Comparison of ENCODE assay signal across 10 cellular contexts in genomic region chr7:137081694-137082093, GRCh38.
DNase-seq lines count a peak whose midpoint lies in the region; ATAC-seq, FAIRE-seq and TF ChIP-seq lines count a peak whose summit lies in the region.
"Had no signal": no experiment of that assay in that cellular context is flagged by ENCODE, and none has a peak within 500 bp of the region (broad histone marks: within the 10 kb centered on the region; RNA-seq: fewer than 3 reads in every experiment).

No MANE protein-coding gene starts in this region.

- dilution Hi-C loops in mammary epithelial cell (cut with HindIII; ENCODE audit: low sequenced_read_pairs): no loop called here

- H3K9me3 ChIP-seq in mammary epithelial cell (replicated peaks; ENCODE audit: insufficient read depth, low read length) (no peaks in the 10 kb centered on the region), kidney (ENCODE audit: control insufficient read depth in 1 of 2, low read length in 2 of 2) (no peaks in the 10 kb centered on the region), thyroid gland (no peaks in the 10 kb centered on the region)

- DNase-seq in HFF-Myc (ENCODE audit: extremely low read depth, low read depth): peak; percentile 84
- peak; percentile 55 for DNase-seq in mammary epithelial cell
- DNase-seq in kidney: peak; percentile 46
- DNase-seq in thyroid gland: peak; percentile 12 to 13
- DNase-seq in nephron progenitor cell: no peak
- DNase-seq in stimulated activated effector memory CD8-positive, alpha-beta T cell treated with anti-CD3 and anti-CD28 coated beads, Interleukin-12 subunit alpha, Interleukin-12 subunit beta, amount 100 ng/mL, for 72 hours (ENCODE audit: low spot score in 2 of 2): no peak
- DNase-seq in GM19238 (ENCODE audit: insufficient read length, low spot score): no peak
- DNase-seq: NCI-H526 had no signal

- no peaks in the 10 kb centered on the region for H3K4me1 Mint-ChIP-seq in nephron progenitor cell
- H3K4me1 Mint-ChIP-seq in stimulated activated effector memory CD8-positive, alpha-beta T cell treated with anti-CD3 and anti-CD28 coated beads, Interleukin-12 subunit alpha, Interleukin-12 subunit beta, amount 100 ng/mL, for 72 hours: no peaks in the 10 kb centered on the region

- no peaks in the 10 kb centered on the region for H3K9me3 Mint-ChIP-seq in nephron progenitor cell
- peaks cover 16% of the 10 kb centered on the region for H3K9me3 Mint-ChIP-seq in stimulated activated effector memory CD8-positive, alpha-beta T cell treated with anti-CD3 and anti-CD28 coated beads, Interleukin-12 subunit alpha, Interleukin-12 subunit beta, amount 100 ng/mL, for 72 hours

- H4K20me1 ChIP-seq in mammary epithelial cell (ENCODE audit: insufficient read depth, low read length): no peaks in the 10 kb centered on the region

- TF ChIP-seq CTCF in HFF-Myc (IDR thresholded peaks at IDR 0.05; ENCODE audit: low read depth, low read length, missing control alignments) (no peak), mammary epithelial cell (conservative IDR thresholded peaks at IDR 0.05 in 1 of 2, IDR thresholded peaks at IDR 0.05 in 1 of 2; ENCODE audit: extremely low read depth in 1 of 2, insufficient read depth in 1 of 2, low read depth in 1 of 2, low read length in 2 of 2) (no peak), kidney (IDR thresholded peaks at IDR 0.05; ENCODE audit: borderline replicate concordance, extremely low read depth, insufficient read depth) (no peak), thyroid gland (IDR thresholded peaks at IDR 0.05) (no peak), nephron progenitor cell (IDR thresholded peaks at IDR 0.05) (no peak)

- no peak for FAIRE-seq in kidney (lab: Jason Lieb, UNC)
- FAIRE-seq: K562 had no signal

- no peaks in the 10 kb centered on the region for H3K27me3 ChIP-seq in mammary epithelial cell (ENCODE audit: insufficient read depth, low read length)
- H3K27me3 ChIP-seq in thyroid gland: no peaks in the 10 kb centered on the region

- no peak overlapping the region for H3K4me3 Mint-ChIP-seq in nephron progenitor cell
- H3K4me3 Mint-ChIP-seq in stimulated activated effector memory CD8-positive, alpha-beta T cell treated with anti-CD3 and anti-CD28 coated beads, Interleukin-12 subunit alpha, Interleukin-12 subunit beta, amount 100 ng/mL, for 72 hours: no peak overlapping the region

- H3K4me1 ChIP-seq in mammary epithelial cell (ENCODE audit: insufficient read depth, low read length): peaks cover 9% of the 10 kb centered on the region
- H3K4me1 ChIP-seq in kidney (ENCODE audit: control insufficient read depth in 1 of 2, insufficient read depth in 1 of 2, low read depth in 1 of 2, low read length in 2 of 2): no peaks in the 10 kb centered on the region
- H3K4me1 ChIP-seq in thyroid gland: no peaks in the 10 kb centered on the region

- ATAC-seq in stimulated activated effector memory CD8-positive, alpha-beta T cell treated with anti-CD3 and anti-CD28 coated beads, Interleukin-12 subunit alpha, Interleukin-12 subunit beta, amount 100 ng/mL, for 72 hours: no peak
- ATAC-seq: K562 had no signal

- no peak overlapping the region for H3K9ac ChIP-seq in mammary epithelial cell (ENCODE audit: insufficient read depth, low read length)
- no peak overlapping the region for H3K9ac ChIP-seq in kidney (ENCODE audit: low read length in 2 of 2)

- H3K36me3 ChIP-seq in mammary epithelial cell (ENCODE audit: insufficient read depth, low read length): no peaks in the 10 kb centered on the region
- no peaks in the 10 kb centered on the region for H3K36me3 ChIP-seq in kidney (ENCODE audit: control insufficient read depth in 1 of 2, insufficient read depth in 2 of 2, low read length in 2 of 2)
- H3K36me3 ChIP-seq in thyroid gland: no peaks in the 10 kb centered on the region

- H3K36me3 Mint-ChIP-seq in nephron progenitor cell (ENCODE audit: low read depth): no peaks in the 10 kb centered on the region
- H3K36me3 Mint-ChIP-seq in stimulated activated effector memory CD8-positive, alpha-beta T cell treated with anti-CD3 and anti-CD28 coated beads, Interleukin-12 subunit alpha, Interleukin-12 subunit beta, amount 100 ng/mL, for 72 hours: no peaks in the 10 kb centered on the region

- no peaks in the 10 kb centered on the region for H3K79me2 ChIP-seq in mammary epithelial cell (ENCODE audit: insufficient read depth, low read length)

- in situ Hi-C loops in mammary epithelial cell (cut with MboI; ENCODE audit: low sequenced_read_pairs in 2 of 2): no loop called here

- H3K27ac ChIP-seq in mammary epithelial cell (ENCODE audit: insufficient read depth, low read depth, low read length) (no peak overlapping the region), kidney (ENCODE audit: low read depth in 2 of 2, low read length in 2 of 2) (no peak overlapping the region), thyroid gland (no peak overlapping the region)
- H3K27ac ChIP-seq: epithelial cell of prostate had no signal

- CTCF ChIA-PET in mammary epithelial cell (lab: Charles Lee; ENCODE audit: low non-redundant PET): interaction anchor here (0.6 kb wide), 1 partner anchor 1021 kb away, joined by 3 read pairs; no protein-coding TSS in a partner anchor

- 0% methylated on average over 1 of the region's 1 CpG for WGBS in mammary epithelial cell (ENCODE audit: low coverage, missing lambda C conversion rate)
- WGBS in thyroid gland, 2 donors: 30 to 41% methylated on average over 1 of the region's 1 CpG

- BruUV-seq in mammary epithelial cell (replicated peaks; lab: Mats Ljungman, UMichigan): no TSS peak

- no peak overlapping the region for H2AFZ ChIP-seq in mammary epithelial cell (ENCODE audit: low read depth, low read length)

- H3K4me3 ChIP-seq in HFF-Myc (replicated peaks; ENCODE audit: low read depth, low read length) (no peak overlapping the region), mammary epithelial cell (replicated peaks in 1 of 3; ENCODE audit: insufficient read depth in 1 of 3, low read depth in 2 of 3, low read length in 3 of 3) (no peak overlapping the region), kidney (ENCODE audit: low read length in 2 of 2) (no peak overlapping the region), thyroid gland (replicated peaks in 1 of 3) (no peak overlapping the region)
- H3K4me3 ChIP-seq: K562 had no signal

- intact Hi-C loops in mammary epithelial cell (cut with micrococcal nuclease) (no loop called here), kidney (cut with DNase I) (no loop called here), thyroid gland (cut with DNase I) (no loop called here)

- no peaks in the 10 kb centered on the region for H3K27me3 Mint-ChIP-seq in nephron progenitor cell (ENCODE audit: low read depth, poor library complexity)

- no peak for TF ChIP-seq POLR2A in thyroid gland (IDR thresholded peaks at IDR 0.05)

- no peak overlapping the region for H3K4me2 ChIP-seq in mammary epithelial cell (ENCODE audit: insufficient read depth, low read depth, low read length)

- no peak overlapping the region for H3K27ac Mint-ChIP-seq in nephron progenitor cell
- H3K27ac Mint-ChIP-seq in stimulated activated effector memory CD8-positive, alpha-beta T cell treated with anti-CD3 and anti-CD28 coated beads, Interleukin-12 subunit alpha, Interleukin-12 subunit beta, amount 100 ng/mL, for 72 hours: no peak overlapping the region

Comparison
In these comparisons a context has a peak if more than half of its experiments do, and no peak if none do; other contexts are left out.
1. DNase-seq: peak in HFF-Myc (single experiment), mammary epithelial cell (single experiment), kidney (single experiment) and thyroid gland (2 of 2); none in nephron progenitor cell (single experiment), stimulated activated effector memory CD8-positive, alpha-beta T cell treated with anti-CD3 and anti-CD28 coated beads, Interleukin-12 subunit alpha, Interleukin-12 subunit beta, amount 100 ng/mL, for 72 hours (0 of 2) and GM19238 (single experiment).